Comparison of ENCODE assay signal across 8 cellular contexts in the genomic region with DNA sequence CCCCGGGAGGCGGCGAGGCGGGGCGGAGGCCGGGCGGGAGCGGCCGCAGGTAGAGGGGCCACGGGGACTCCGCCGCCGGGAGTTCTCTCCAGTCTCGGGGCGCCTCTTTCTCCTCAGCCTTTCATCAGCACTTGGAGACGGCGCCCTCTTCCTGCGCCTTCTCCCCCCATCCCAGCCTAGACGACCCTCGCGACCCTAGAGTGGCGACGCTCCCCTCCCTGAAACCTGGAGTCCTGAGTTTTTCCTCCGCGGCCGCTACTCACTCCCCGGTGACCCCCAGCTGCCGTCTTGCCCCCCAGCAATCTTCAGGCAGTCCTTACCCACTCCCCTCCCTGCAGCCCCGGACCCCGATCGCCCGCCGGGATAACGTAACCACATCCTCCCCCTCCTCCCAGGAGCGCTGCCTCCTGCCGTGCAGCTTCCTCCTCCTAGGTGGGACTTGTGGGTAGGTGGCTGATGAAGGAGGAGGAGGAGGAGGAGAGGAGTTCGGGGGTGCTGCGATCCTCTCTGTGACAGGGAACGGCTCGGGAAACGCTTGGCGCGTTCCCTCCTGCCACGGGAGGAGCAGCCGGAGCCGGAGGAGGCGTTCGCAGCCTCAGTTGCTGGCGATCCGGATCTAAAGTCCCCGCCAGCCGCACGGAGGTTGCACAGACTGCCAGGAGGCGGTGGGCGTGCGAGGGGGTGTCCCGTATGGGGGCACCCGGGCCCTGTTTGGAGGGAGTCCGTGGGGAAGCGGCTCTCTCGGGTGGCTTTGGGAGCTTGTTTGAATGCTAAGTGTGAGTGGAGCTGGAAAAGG. TPM values are rescaled to one million over a fixed set of nuclear protein-coding genes. Genes with fewer than 3 reads are reported as not detected.
A peak's percentile ranks its signal among the peaks of the same experiment; 100 is the strongest.
DNase-seq lines count a peak whose midpoint lies in the region; ATAC-seq and TF ChIP-seq lines count a peak whose summit lies in the region.

No MANE protein-coding gene starts in this region.

- WGBS in heart left ventricle, 4 donors, result 0 to 2% (median 0%) methylated on average over 37 to 61 of the region's 61 CpGs

- H3K9me3 Mint-ChIP-seq in activated naive CD8-positive, alpha-beta T cell treated with anti-CD3 and anti-CD28 coated beads for 36 hours, result peaks cover 12% of the 10 kb centered on the region
- peaks cover 18% of the 10 kb centered on the region for H3K9me3 Mint-ChIP-seq in osteocyte (ENCODE audit: unreplicated experiment)

- no peaks in the 10 kb centered on the region for H3K36me3 ChIP-seq in heart left ventricle

- TF ChIP-seq CTCF in GM10248 (IDR thresholded peaks at IDR 0.05; ENCODE audit: control extremely low read depth, extremely low read depth, low read depth, missing control alignments) (no peak), heart left ventricle (IDR thresholded peaks at IDR 0.05) (peak in 3 of 12 donors; percentile 1 to 2 (median 1)), osteocyte (IDR thresholded peaks at IDR 0.05) (no peak)

- H3K27me3 ChIP-seq in heart left ventricle, result no peaks in the 10 kb centered on the region

- intact Hi-C loops in heart left ventricle (cut with DNase I), result loop anchor here in 9 of 10 donors (2.0 to 10.0 kb wide), 11 partner anchors 50 to 378 kb away; no protein-coding TSS in a partner anchor

- DNase-seq in 8988T (peak; percentile 17), GM10248 (ENCODE audit: extremely low spot score) (peak; percentile 22), NCI-H524 (lab: John Stamatoyannopoulos, UW) (peak; percentile 47 to 55), heart left ventricle (peak; percentile 38 to 69 (median 43)), osteocyte (ENCODE audit: extremely low spot score, unreplicated experiment) (no peak), NAMALWA (ENCODE audit: low spot score) (no peak)
- peak; percentile 21 for DNase-seq in activated naive CD8-positive, alpha-beta T cell treated with anti-CD3 and anti-CD28 coated beads for 36 hours

- H3K27ac ChIP-seq in heart left ventricle, result peak overlapping the region; percentile 87 to 96 (median 94)

- peaks cover 3% of the 10 kb centered on the region for H3K36me3 Mint-ChIP-seq in activated naive CD8-positive, alpha-beta T cell treated with anti-CD3 and anti-CD28 coated beads for 36 hours
- peaks cover 27% of the 10 kb centered on the region for H3K36me3 Mint-ChIP-seq in osteocyte (ENCODE audit: unreplicated experiment)

- peaks cover 10% of the 10 kb centered on the region for H3K4me1 Mint-ChIP-seq in activated naive CD8-positive, alpha-beta T cell treated with anti-CD3 and anti-CD28 coated beads for 36 hours
- peaks cover 25% of the 10 kb centered on the region for H3K4me1 Mint-ChIP-seq in osteocyte (ENCODE audit: unreplicated experiment)

- CTCF ChIA-PET in GM10248 (lab: Yijun Ruan, JAX), result no interaction called here

- H3K4me3 ChIP-seq in heart left ventricle, result peak overlapping the region; percentile 70 to 96 (median 92)

- H3K9me3 ChIP-seq in heart left ventricle, result peaks cover 0 to 28% (median 16%) of the 10 kb centered on the region in 12 donors

- H3K4me3 Mint-ChIP-seq in activated naive CD8-positive, alpha-beta T cell treated with anti-CD3 and anti-CD28 coated beads for 36 hours, result peak overlapping the region; percentile 78
- peak overlapping the region; percentile 95 for H3K4me3 Mint-ChIP-seq in osteocyte (ENCODE audit: unreplicated experiment)

- H3K4me1 ChIP-seq in heart left ventricle, result peaks cover 0 to 22% (median 5%) of the 10 kb centered on the region in 12 donors

- H3K27ac Mint-ChIP-seq in activated naive CD8-positive, alpha-beta T cell treated with anti-CD3 and anti-CD28 coated beads for 36 hours, result no peak overlapping the region
- peak overlapping the region; percentile 85 for H3K27ac Mint-ChIP-seq in osteocyte (ENCODE audit: unreplicated experiment)

- POLR2A ChIA-PET in GM10248 (lab: Yijun Ruan, JAX), result no interaction called here

- TF ChIP-seq POLR2A in heart left ventricle (IDR thresholded peaks at IDR 0.05), result no peak

- H3K27me3 Mint-ChIP-seq in activated naive CD8-positive, alpha-beta T cell treated with anti-CD3 and anti-CD28 coated beads for 36 hours, result peaks cover 53% of the 10 kb centered on the region
- no peaks in the 10 kb centered on the region for H3K27me3 Mint-ChIP-seq in osteocyte (ENCODE audit: unreplicated experiment)

- ATAC-seq in heart left ventricle, result peak; percentile 6 to 56 (median 41)
- ATAC-seq in activated CD4-positive, CD25-positive, alpha-beta regulatory T cell treated with anti-CD3 and anti-CD28 coated beads, Interleukin-2, amount 50 U/mL, for 24 hours, result no peak

RNA-seq across cellular contexts. Expression of a gene that starts 0.9 kb away (rescaled TPM):
- 1 to 10 TPM; 2.1 to 2.6 TPM for total RNA-seq in activated naive CD8-positive, alpha-beta T cell treated with anti-CD3 and anti-CD28 coated beads for 36 hours
- total RNA-seq in heart left ventricle (10 to 100 TPM; 43.7 to 72.2 (median 58.7) TPM), osteocyte (29.4 and 32.3 TPM in 2 replicates)
- 10 to 100 TPM; 18.1 to 37.8 TPM for polyA plus RNA-seq in heart left ventricle

Comparison
In these comparisons a context has a peak if more than half of its experiments do, and no peak if none do; other contexts are left out.
1. DNase-seq: peak in 8988T (single experiment), GM10248 (single experiment), NCI-H524 (2 of 2), activated naive CD8-positive, alpha-beta T cell treated with anti-CD3 and anti-CD28 coated beads for 36 hours (single experiment) and heart left ventricle (5 of 5); none in osteocyte (single experiment) and NAMALWA (single experiment).
2. ATAC-seq: peak in heart left ventricle (4 of 4); none in activated CD4-positive, CD25-positive, alpha-beta regulatory T cell treated with anti-CD3 and anti-CD28 coated beads, Interleukin-2, amount 50 U/mL, for 24 hours (0 of 2).